Comparison of ENCODE assay signal across 24 cellular contexts in genomic region chr20:63317061-63317460, GRCh38. TPM values are rescaled to one million over a fixed set of nuclear protein-coding genes. Genes with fewer than 3 reads are reported as not detected.
DNase-seq lines count a peak whose midpoint lies in the region; ATAC-seq, FAIRE-seq and TF ChIP-seq lines count a peak whose summit lies in the region.
"Had no signal": no experiment of that assay in that cellular context is flagged by ENCODE, and none has a peak within 500 bp of the region (broad histone marks: within the 10 kb centered on the region; RNA-seq: fewer than 3 reads in every experiment).

No MANE protein-coding gene starts in this region.

- intact Hi-C loops in natural killer cell (cut with micrococcal nuclease), result no loop called here
- intact Hi-C loops in K562 (cut with micrococcal nuclease), result no loop called here

- no peak overlapping the region for H3K4me3 Mint-ChIP-seq in natural killer cell treated with Interleukin-12 subunit alpha and Interleukin-12 subunit beta and Interleukin-15 and Interleukin-18, amount 100 ng/mL, for 72 hours
- no peak overlapping the region for H3K4me3 Mint-ChIP-seq in natural killer cell
- H3K4me3 Mint-ChIP-seq: CD4-positive, alpha-beta memory T cell had no signal

- TF ChIP-seq RAD21 in K562 (CRISPR knock-in tag; conservative IDR thresholded peaks at IDR 0.05 in 1 of 2, IDR thresholded peaks at IDR 0.05 in 1 of 2), result no peak

- H3K9me3 ChIP-seq in K562 (replicated peaks; ENCODE audit: control insufficient read depth, insufficient read depth, low read depth, low read length), result no peaks in the 10 kb centered on the region
- H3K9me3 ChIP-seq: A549, HAP-1 had no signal

- H3K27ac ChIP-seq in K562 (ENCODE audit: extremely low read depth, low read depth, low read length), result no peak overlapping the region

- no peaks in the 10 kb centered on the region for H3K79me2 ChIP-seq in K562 (ENCODE audit: control insufficient read depth, insufficient read depth, low read length)

- H3K9ac ChIP-seq in K562 (ENCODE audit: insufficient read depth in 1 of 2, low read depth in 2 of 2, low read length in 2 of 2), result no peak overlapping the region

- H3K4me3 ChIP-seq in K562, result no peak overlapping the region
- H3K4me3 ChIP-seq: A549, HAP-1 had no signal

- H3K9me1 ChIP-seq in K562 (ENCODE audit: control insufficient read depth, insufficient read depth, low read length), result no peaks in the 10 kb centered on the region

- H3K27me3 Mint-ChIP-seq in natural killer cell treated with Interleukin-12 subunit alpha and Interleukin-12 subunit beta and Interleukin-15 and Interleukin-18, amount 100 ng/mL, for 72 hours, result no peaks in the 10 kb centered on the region
- H3K27me3 Mint-ChIP-seq in natural killer cell (ENCODE audit: low read depth in 2 of 2), result no peaks in the 10 kb centered on the region

- BruUV-seq in K562 (replicated peaks; lab: Mats Ljungman, UMichigan), result no TSS peak

- TF ChIP-seq EP300 in K562 (IDR thresholded peaks at IDR 0.05; ENCODE audit: low read length), result no peak

- no peaks in the 10 kb centered on the region for H3K36me3 Mint-ChIP-seq in natural killer cell treated with Interleukin-12 subunit alpha and Interleukin-12 subunit beta and Interleukin-15 and Interleukin-18, amount 100 ng/mL, for 72 hours
- H3K36me3 Mint-ChIP-seq in natural killer cell, result no peaks in the 10 kb centered on the region
- H3K36me3 Mint-ChIP-seq: CD4-positive, alpha-beta memory T cell had no signal

- H3K9me3 Mint-ChIP-seq in natural killer cell treated with Interleukin-12 subunit alpha and Interleukin-12 subunit beta and Interleukin-15 and Interleukin-18, amount 100 ng/mL, for 72 hours, result no peaks in the 10 kb centered on the region
- H3K9me3 Mint-ChIP-seq in natural killer cell, result no peaks in the 10 kb centered on the region
- H3K9me3 Mint-ChIP-seq: CD4-positive, alpha-beta memory T cell had no signal

- no peak for FAIRE-seq in K562 (lab: Jason Lieb, UNC)
- peak; percentile 40 for FAIRE-seq in urothelium cell line (lab: Jason Lieb, UNC)
- FAIRE-seq: A549, GM12891, GM18507, H54 had no signal

- in situ Hi-C loops in K562 (cut with MboI), result no loop called here

- no peak overlapping the region for H2AFZ ChIP-seq in K562 (ENCODE audit: low read depth, low read length)

- POLR2A ChIA-PET in K562 (lab: Yijun Ruan, JAX), result interaction anchor here (0.6 to 1.1 kb wide), 3 partner anchors 13 to 178 kb away, joined by 3 to 5 read pairs (median 4); no protein-coding TSS in a partner anchor

- peaks cover 5% of the 10 kb centered on the region; the same call in 1 of the 2 replicates for H4K20me1 ChIP-seq in K562 (replicated peaks; ENCODE audit: control insufficient read depth, insufficient read depth, low read length)

- H3K4me1 Mint-ChIP-seq in natural killer cell treated with Interleukin-12 subunit alpha and Interleukin-12 subunit beta and Interleukin-15 and Interleukin-18, amount 100 ng/mL, for 72 hours (ENCODE audit: low read depth in 2 of 2), result no peaks in the 10 kb centered on the region
- H3K4me1 Mint-ChIP-seq in natural killer cell, result no peaks in the 10 kb centered on the region
- H3K4me1 Mint-ChIP-seq: CD4-positive, alpha-beta memory T cell had no signal

- CTCF ChIA-PET in K562 (lab: Yijun Ruan, JAX; ENCODE audit: low intra/inter-chr PET ratio), result interaction anchor here (0.6 kb wide), 1 partner anchor 8 kb away, joined by 3 read pairs; no protein-coding TSS in a partner anchor

- H3K27me3 ChIP-seq in K562 (ENCODE audit: control insufficient read depth in 2 of 2, insufficient read depth in 2 of 2, low read length in 2 of 2), result peaks cover 4 to 65% of the 10 kb centered on the region in 2 experiments; a peak in 3 of 5 replicates

- H3K4me2 ChIP-seq in K562 (ENCODE audit: insufficient read depth, low read length), result no peak overlapping the region
- H3K4me2 ChIP-seq: A549 had no signal

- no peak for TF ChIP-seq POLR2A in K562 (conservative IDR thresholded peaks at IDR 0.05)

- 2% methylated on average over 6 of the region's 6 CpGs for WGBS in K562 (ENCODE audit: insufficient coverage, low coverage, missing lambda C conversion rate)

- H3K36me3 ChIP-seq in K562 (ENCODE audit: control insufficient read depth, insufficient read depth, low read length), result no peaks in the 10 kb centered on the region
- H3K36me3 ChIP-seq: HAP-1 had no signal

- ATAC-seq in natural killer cell treated with Interleukin-12 subunit alpha and Interleukin-12 subunit beta and Interleukin-15 and Interleukin-18, amount 100 ng/mL, for 72 hours, result no peak
- ATAC-seq in natural killer cell, result no peak
- no peak for ATAC-seq in K562
- ATAC-seq in HG03432 (IDR thresholded peaks at IDR 0.05; ENCODE audit: unreplicated experiment), result no peak
- ATAC-seq in HG02678 (IDR thresholded peaks at IDR 0.05; ENCODE audit: unreplicated experiment), result no peak
- ATAC-seq: A549 had no signal

- peaks cover 0 to 42% of the 10 kb centered on the region in 2 experiments; a peak in 2 of 5 replicates for H3K4me1 ChIP-seq in K562 (replicated peaks in 1 of 2; ENCODE audit: control insufficient read depth in 2 of 2, insufficient read depth in 2 of 2, low read length in 2 of 2)
- H3K4me1 ChIP-seq: HAP-1 had no signal

- H3K27ac Mint-ChIP-seq in natural killer cell treated with Interleukin-12 subunit alpha and Interleukin-12 subunit beta and Interleukin-15 and Interleukin-18, amount 100 ng/mL, for 72 hours, result no peak overlapping the region
- no peak overlapping the region for H3K27ac Mint-ChIP-seq in natural killer cell
- H3K27ac Mint-ChIP-seq: CD4-positive, alpha-beta memory T cell had no signal

- peak; percentile 38 for DNase-seq in activated effector memory CD4-positive, alpha-beta T cell treated with anti-CD3 and anti-CD28 coated beads, Interleukin-2, amount 50 U/mL, for 16 hours
- no peak for DNase-seq in activated effector memory CD4-positive, alpha-beta T cell treated with Interleukin-2 at 50 U/mL for 16 hours
- peak; percentile 41 for DNase-seq in natural killer cell treated with Interleukin-12 subunit alpha and Interleukin-12 subunit beta and Interleukin-15 and Interleukin-18, amount 100 ng/mL, for 72 hours (ENCODE audit: low spot score)
- no peak for DNase-seq in natural killer cell
- DNase-seq in K562 (ENCODE audit: extremely low read depth in 1 of 4, low spot score in 3 of 4), result no peak
- DNase-seq in urothelium cell line (ENCODE audit: low spot score), result no peak
- DNase-seq: C1 segment of cervical spinal cord; Calu3; CD4-positive, alpha-beta memory T cell; COR-L47; DMS53; DMS79 treated with DMSO at 0.1 percent for 48 hours; GF-D8; GOT3 had no signal

- TF ChIP-seq CTCF in natural killer cell (IDR thresholded peaks at IDR 0.05), result no peak
- no peak for TF ChIP-seq CTCF in K562 (IDR thresholded peaks at IDR 0.05 in 2 of 3, conservative IDR thresholded peaks at IDR 0.05 in 1 of 3; ENCODE audit: insufficient read depth in 2 of 3, low read depth in 1 of 3, low read length in 3 of 3)

RNA-seq across cellular contexts. Expression of gene COL20A1, which starts 24.1 kb away (rescaled TPM):
- not detected for total RNA-seq in natural killer cell treated with Interleukin-12 subunit alpha and Interleukin-12 subunit beta and Interleukin-15 and Interleukin-18, amount 100 ng/mL, for 72 hours
- total RNA-seq in natural killer cell (under 1 TPM in 2 of 3 donors, not detected in 1; 0.12 to 0.33 TPM), K562 (2014; rRNA removed) (not detected in 2 replicates), K562 (2014; rRNA removed; fragmentation: Illumina TruSeq; extraction: Trizol) (not detected in 2 replicates), K562 (2015; rRNA removed; fragmentation: Illumina TruSeq; extraction: Trizol) (not detected in 2 replicates), K562 (2021) (not detected in 2 replicates)
- 0.12 and 0.19 TPM in 2 replicates for total RNA-seq in K562 (2011; cell fraction: chromatin; rRNA removed; ENCODE audit: low replicate concordance)
- 0.26 and 0.33 TPM in 2 replicates for total RNA-seq in K562 (2011; cell fraction: nucleolus; rRNA removed)
- total RNA-seq in K562 (2011; cell fraction: nucleoplasm; rRNA removed), result 0.15 TPM in 1 of 2 replicates, not detected in the other
- polyA plus RNA-seq in K562 (2011; rRNA removed) (not detected in 2 replicates), K562 (2014; fragmentation: Illumina TruSeq; extraction: Trizol) (not detected in 2 replicates), K562 (2014; fragmentation: Nextera tagmentation; extraction: Ambion mirVana) (not detected), K562 (2014; rRNA removed) (not detected in 2 replicates)
- polyA plus RNA-seq in K562 (2011; cell fraction: cytosol; rRNA removed), result under 0.01 TPM in 1 of 2 replicates, not detected in the other
- polyA plus RNA-seq in K562 (2011; cell fraction: nucleus; rRNA removed), result 0.06 and 0.26 TPM in 2 replicates
- polyA plus RNA-seq in K562 (2012), result 0.06 TPM in 1 of 2 replicates, not detected in the other
- polyA minus RNA-seq in K562 (2011; rRNA and poly(A)+ RNA removed), result not detected in 2 replicates
- polyA minus RNA-seq in K562 (2011; cell fraction: cytosol; rRNA and poly(A)+ RNA removed), result not detected in 2 replicates
- not detected in 2 replicates for polyA minus RNA-seq in K562 (2011; cell fraction: nucleus; rRNA and poly(A)+ RNA removed)
- total RNA-seq: Calu3, G401 had no signal
- polyA plus RNA-seq: BJ; CD4-positive, alpha-beta memory T cell had no signal

RNA-seq across cellular contexts. Expression of gene CHRNA4, which starts 44.1 kb away (rescaled TPM):
- not detected for total RNA-seq in natural killer cell treated with Interleukin-12 subunit alpha and Interleukin-12 subunit beta and Interleukin-15 and Interleukin-18, amount 100 ng/mL, for 72 hours
- total RNA-seq in natural killer cell (not detected), K562 (2014; rRNA removed) (not detected in 2 replicates), K562 (2014; rRNA removed; fragmentation: Illumina TruSeq; extraction: Trizol) (not detected in 2 replicates), K562 (2015; rRNA removed; fragmentation: Illumina TruSeq; extraction: Trizol) (not detected in 2 replicates), K562 (2021) (0.02 TPM in 1 of 2 replicates, not detected in the other)
- not detected in 2 replicates for total RNA-seq in K562 (2011; cell fraction: chromatin; rRNA removed; ENCODE audit: low replicate concordance)
- total RNA-seq in K562 (2011; cell fraction: nucleolus; rRNA removed), result not detected in 2 replicates
- total RNA-seq in K562 (2011; cell fraction: nucleoplasm; rRNA removed), result not detected in 2 replicates
- polyA plus RNA-seq in K562 (2011; rRNA removed) (not detected in 2 replicates), K562 (2014; fragmentation: Illumina TruSeq; extraction: Trizol) (not detected in 2 replicates), K562 (2014; fragmentation: Nextera tagmentation; extraction: Ambion mirVana) (not detected), K562 (2014; rRNA removed) (not detected in 2 replicates)
- polyA plus RNA-seq in K562 (2011; cell fraction: cytosol; rRNA removed), result not detected in 2 replicates
- not detected in 2 replicates for polyA plus RNA-seq in K562 (2011; cell fraction: nucleus; rRNA removed)
- not detected in 2 replicates for polyA plus RNA-seq in K562 (2012)
- polyA minus RNA-seq in K562 (2011; rRNA and poly(A)+ RNA removed), result not detected in 2 replicates
- not detected in 2 replicates for polyA minus RNA-seq in K562 (2011; cell fraction: cytosol; rRNA and poly(A)+ RNA removed)
- polyA minus RNA-seq in K562 (2011; cell fraction: nucleus; rRNA and poly(A)+ RNA removed), result not detected in 2 replicates
- total RNA-seq: Calu3; CD4-positive, alpha-beta memory T cell; Daoy had no signal
- polyA plus RNA-seq: BJ; CD4-positive, alpha-beta memory T cell had no signal

RNA-seq across cellular contexts. Expression of gene ARFGAP1, which starts 44.4 kb away (rescaled TPM):
- 100 to 1,000 TPM in 1 of 2 donors, 10 to 100 TPM in 1; 87.2 to 144 TPM for total RNA-seq in natural killer cell treated with Interleukin-12 subunit alpha and Interleukin-12 subunit beta and Interleukin-15 and Interleukin-18, amount 100 ng/mL, for 72 hours
- total RNA-seq in natural killer cell, result 100 to 1,000 TPM; 118 to 138 (median 127) TPM
- total RNA-seq in K562 (2011; cell fraction: chromatin; rRNA removed; ENCODE audit: low replicate concordance), result 379 and 853 TPM in 2 replicates
- 493 and 502 TPM in 2 replicates for total RNA-seq in K562 (2011; cell fraction: nucleolus; rRNA removed)
- total RNA-seq in K562 (2011; cell fraction: nucleoplasm; rRNA removed), result 305 and 355 TPM in 2 replicates
- total RNA-seq in K562 (2014; rRNA removed), result 42.4 and 44.3 TPM in 2 replicates
- total RNA-seq in K562 (2014; rRNA removed; fragmentation: Illumina TruSeq; extraction: Trizol), result 15.7 and 17.6 TPM in 2 replicates
- 33.5 and 33.9 TPM in 2 replicates for total RNA-seq in K562 (2015; rRNA removed; fragmentation: Illumina TruSeq; extraction: Trizol)
- 85.3 and 102 TPM in 2 replicates for total RNA-seq in K562 (2021)
- 39.1 and 89.8 TPM in 2 replicates for polyA plus RNA-seq in K562 (2011; rRNA removed)
- 59.1 and 89.5 TPM in 2 replicates for polyA plus RNA-seq in K562 (2011; cell fraction: cytosol; rRNA removed)
- polyA plus RNA-seq in K562 (2011; cell fraction: nucleus; rRNA removed), result 848 and 934 TPM in 2 replicates
- 64.7 and 85.4 TPM in 2 replicates for polyA plus RNA-seq in K562 (2012)
- 24.9 and 45.2 TPM in 2 replicates for polyA plus RNA-seq in K562 (2014; fragmentation: Illumina TruSeq; extraction: Trizol)
- polyA plus RNA-seq in K562 (2014; fragmentation: Nextera tagmentation; extraction: Ambion mirVana), result under 1 TPM; 0.53 to 0.95 TPM
- polyA plus RNA-seq in K562 (2014; rRNA removed), result 54.4 and 73.2 TPM in 2 replicates
- 24.6 and 29.9 TPM in 2 replicates for polyA minus RNA-seq in K562 (2011; rRNA and poly(A)+ RNA removed)
- 33.3 and 40.3 TPM in 2 replicates for polyA minus RNA-seq in K562 (2011; cell fraction: cytosol; rRNA and poly(A)+ RNA removed)
- 103 and 183 TPM in 2 replicates for polyA minus RNA-seq in K562 (2011; cell fraction: nucleus; rRNA and poly(A)+ RNA removed)

Comparison
In these comparisons a context has a peak if more than half of its experiments do, and no peak if none do; other contexts are left out.
1. DNase-seq: peak in activated effector memory CD4-positive, alpha-beta T cell treated with anti-CD3 and anti-CD28 coated beads, Interleukin-2, amount 50 U/mL, for 16 hours (single experiment) and natural killer cell treated with Interleukin-12 subunit alpha and Interleukin-12 subunit beta and Interleukin-15 and Interleukin-18, amount 100 ng/mL, for 72 hours (single experiment); none in activated effector memory CD4-positive, alpha-beta T cell treated with Interleukin-2 at 50 U/mL for 16 hours (single experiment), natural killer cell (single experiment), K562 (0 of 4) and urothelium cell line (single experiment).